ENCODE assay signal across 27 cellular contexts in the genomic region with DNA sequence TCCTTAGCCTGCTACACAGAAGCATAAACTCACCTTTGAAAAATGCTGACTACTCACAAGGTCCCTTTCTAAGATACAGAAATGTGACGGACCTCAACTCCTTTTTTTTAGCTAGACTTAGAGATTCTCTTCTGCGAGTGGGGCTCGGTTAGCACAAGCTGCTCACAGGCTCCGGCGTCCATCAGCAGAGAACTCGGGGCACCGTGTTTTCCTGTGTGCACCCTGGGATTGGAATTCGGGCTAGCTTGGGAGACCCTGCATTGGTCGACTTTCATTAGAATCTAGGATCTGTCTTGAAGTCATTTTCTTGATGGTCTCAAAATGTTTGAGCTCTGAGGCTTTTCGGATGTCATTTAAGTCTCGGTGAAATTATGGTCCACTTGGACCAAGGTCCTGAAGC.
"Had no signal": no experiment of that assay in that cellular context is flagged by ENCODE, and none has a peak within 500 bp of the region (broad histone marks: within the 10 kb centered on the region; RNA-seq: fewer than 3 reads in every experiment).

No MANE protein-coding gene starts in this region.

- H3K4me1 ChIP-seq: left lung, pancreas, prostate gland, suprapubic skin, tibial artery, uterus had no signal

- DNase-seq: hippocampal formation; kidney glomerular epithelial cell; left colon; left lung; mesendoderm; midbrain; mucosa of descending colon; naive thymus-derived CD4-positive, alpha-beta T cell; pancreas; posterior cingulate gyrus; retina; right cardiac atrium; stimulated activated CD4-positive, alpha-beta T cell treated with anti-CD3 and anti-CD28 coated beads, Interleukin-12 subunit alpha, Interleukin-12 subunit beta, amount 100 ng/mL, for 4 hours; stimulated activated CD4-positive, alpha-beta T cell treated with anti-CD3 and anti-CD28 coated beads, Interleukin-15, amount 100 ng/mL, for 24 hours; stimulated activated CD4-positive, alpha-beta T cell treated with anti-CD3 and anti-CD28 coated beads, Interleukin-4, amount 100 ng/mL, for 24 hours; stimulated activated naive CD4-positive, alpha-beta T cell; tibial artery; uterus had no signal

- H3K27me3 Mint-ChIP-seq: natural killer cell treated with Interleukin-12 subunit alpha and Interleukin-12 subunit beta and Interleukin-15 and Interleukin-18, amount 100 ng/mL, for 72 hours; stimulated activated naive CD8-positive, alpha-beta T cell treated with anti-CD3 and anti-CD28 coated beads, Interleukin-15, Interleukin-2, amounts not matched to agents 100 ng/mL and 50 ng/mL, for 24 hours; type B pancreatic cell had no signal

- H3K27ac Mint-ChIP-seq: naive thymus-derived CD4-positive, alpha-beta T cell; natural killer cell treated with Interleukin-12 subunit alpha and Interleukin-12 subunit beta and Interleukin-15 and Interleukin-18, amount 100 ng/mL, for 72 hours; stimulated activated effector memory CD8-positive, alpha-beta T cell treated with anti-CD3 and anti-CD28 coated beads, Interleukin-12 subunit alpha, Interleukin-12 subunit beta, amount 100 ng/mL, for 72 hours; stimulated activated naive CD8-positive, alpha-beta T cell treated with anti-CD3 and anti-CD28 coated beads, Interleukin-15, Interleukin-2, amounts not matched to agents 100 ng/mL and 50 ng/mL, for 24 hours; type B pancreatic cell had no signal

- H3K36me3 ChIP-seq: left lung, prostate gland, thoracic aorta, uterus had no signal

- H3K27me3 ChIP-seq: left lung, pancreas, suprapubic skin, tibial artery, uterus had no signal

- H3K4me3 Mint-ChIP-seq: naive thymus-derived CD4-positive, alpha-beta T cell; natural killer cell treated with Interleukin-12 subunit alpha and Interleukin-12 subunit beta and Interleukin-15 and Interleukin-18, amount 100 ng/mL, for 72 hours; stimulated activated effector memory CD8-positive, alpha-beta T cell treated with anti-CD3 and anti-CD28 coated beads, Interleukin-12 subunit alpha, Interleukin-12 subunit beta, amount 100 ng/mL, for 72 hours; stimulated activated naive CD8-positive, alpha-beta T cell treated with anti-CD3 and anti-CD28 coated beads, Interleukin-15, Interleukin-2, amounts not matched to agents 100 ng/mL and 50 ng/mL, for 24 hours; type B pancreatic cell had no signal

- H3K4me1 Mint-ChIP-seq: naive thymus-derived CD4-positive, alpha-beta T cell; stimulated activated effector memory CD8-positive, alpha-beta T cell treated with anti-CD3 and anti-CD28 coated beads, Interleukin-12 subunit alpha, Interleukin-12 subunit beta, amount 100 ng/mL, for 72 hours had no signal

- H3K9me3 ChIP-seq: left lung, mucosa of descending colon, pancreas, prostate gland, suprapubic skin, thoracic aorta, tibial artery, uterus had no signal

- H3K36me3 Mint-ChIP-seq: naive thymus-derived CD4-positive, alpha-beta T cell; stimulated activated effector memory CD8-positive, alpha-beta T cell treated with anti-CD3 and anti-CD28 coated beads, Interleukin-12 subunit alpha, Interleukin-12 subunit beta, amount 100 ng/mL, for 72 hours had no signal

- H3K27ac ChIP-seq: left lung, pancreas, prostate gland, suprapubic skin, thoracic aorta, tibial artery, uterus had no signal

- H3K4me3 ChIP-seq: left lung, lung, mucosa of descending colon, pancreas, prostate gland, smooth muscle cell, suprapubic skin, thoracic aorta, tibial artery, uterus had no signal

- H3K9me3 Mint-ChIP-seq: natural killer cell treated with Interleukin-12 subunit alpha and Interleukin-12 subunit beta and Interleukin-15 and Interleukin-18, amount 100 ng/mL, for 72 hours; stimulated activated effector memory CD8-positive, alpha-beta T cell treated with anti-CD3 and anti-CD28 coated beads, Interleukin-12 subunit alpha, Interleukin-12 subunit beta, amount 100 ng/mL, for 72 hours; stimulated activated naive CD8-positive, alpha-beta T cell treated with anti-CD3 and anti-CD28 coated beads, Interleukin-15, Interleukin-2, amounts not matched to agents 100 ng/mL and 50 ng/mL, for 24 hours; type B pancreatic cell had no signal
